21 cellular contexts compared by ENCODE assay signal in genomic region chr15:35522061-35522460, GRCh38. TPM values are rescaled to one million over a fixed set of nuclear protein-coding genes. Genes with fewer than 3 reads are reported as not detected.
A peak's percentile ranks its signal among the peaks of the same experiment; 100 is the strongest.
DNase-seq lines count a peak whose midpoint lies in the region; ATAC-seq and TF ChIP-seq lines count a peak whose summit lies in the region.
"Had no signal": no experiment of that assay in that cellular context is flagged by ENCODE, and none has a peak within 500 bp of the region (broad histone marks: within the 10 kb centered on the region; RNA-seq: fewer than 3 reads in every experiment).

No MANE protein-coding gene starts in this region.

- peak; percentile 55 to 70 for TF ChIP-seq RAD21 in liver (IDR thresholded peaks at IDR 0.05)

- peak overlapping the region in 1 of 2 donors; percentile 32 for H3K27ac ChIP-seq in liver (ENCODE audit: low read depth in 1 of 2, low read length in 2 of 2)
- H3K27ac ChIP-seq: gastrocnemius medialis, KMS-11, SK-N-MC had no signal

- no peaks in the 10 kb centered on the region for H3K36me3 ChIP-seq in liver (ENCODE audit: control insufficient read depth in 4 of 4, insufficient read depth in 3 of 4, low read depth in 1 of 4, low read length in 3 of 4)
- H3K36me3 ChIP-seq: gastrocnemius medialis, uterus had no signal

- H3K4me1 ChIP-seq in liver (ENCODE audit: control insufficient read depth in 4 of 4, insufficient read depth in 4 of 4, low read length in 3 of 4), result peaks cover 0 to 9% (median 7%) of the 10 kb centered on the region in 4 donors
- H3K4me1 ChIP-seq: gastrocnemius medialis had no signal

- no peak overlapping the region for H3K4me3 ChIP-seq in liver (ENCODE audit: low read depth in 1 of 3, low read length in 3 of 3)
- H3K4me3 ChIP-seq: gastrocnemius medialis, SK-N-MC, uterus had no signal

- TF ChIP-seq CTCF in liver (IDR thresholded peaks at IDR 0.05; ENCODE audit: low read depth, low read length, missing input control), result peak; percentile 20

- no peaks in the 10 kb centered on the region for H3K9me3 ChIP-seq in liver (ENCODE audit: control insufficient read depth in 4 of 4, low read length in 3 of 4)
- H3K9me3 ChIP-seq: gastrocnemius medialis, uterus had no signal

- DNase-seq in DMS114 treated with DMSO at 0.1 percent for 48 hours (lab: John Stamatoyannopoulos, UW; ENCODE audit: unreplicated experiment) (peak; percentile 62), OCI-M1 (lab: John Stamatoyannopoulos, UW) (peak; percentile 21), dermis blood vessel endothelial cell (peak; percentile 53)
- DNase-seq in activated CD4-positive, CD25-positive, alpha-beta regulatory T cell (lab: John Stamatoyannopoulos, UW), result no peak
- DNase-seq: activated gamma-delta T cell; DMS153; effector CD4-positive, alpha-beta T cell; gastrocnemius medialis; HCEC 1CT; midbrain; NCI-H1417 treated with DMSO at 0.1 percent for 48 hours; NCI-H226; small intestine; stimulated activated naive CD8-positive, alpha-beta T cell treated with anti-CD3 and anti-CD28 coated beads, Interleukin-15, amount 100 ng/mL, for 72 hours; uterus had no signal

- no peaks in the 10 kb centered on the region for H3K27me3 ChIP-seq in liver (ENCODE audit: control insufficient read depth in 4 of 4, insufficient read depth in 4 of 4, low read length in 3 of 4)
- H3K27me3 ChIP-seq: gastrocnemius medialis, uterus had no signal

- ATAC-seq in HG02571 (IDR thresholded peaks at IDR 0.05; ENCODE audit: unreplicated experiment) (no peak), GM18868 (IDR thresholded peaks at IDR 0.05; ENCODE audit: unreplicated experiment) (no peak), GM18517 (IDR thresholded peaks at IDR 0.05; ENCODE audit: unreplicated experiment) (no peak)
- ATAC-seq: gastrocnemius medialis; stimulated activated naive CD8-positive, alpha-beta T cell treated with anti-CD3 and anti-CD28 coated beads, Interleukin-15, amount 100 ng/mL, for 72 hours had no signal

- no peak overlapping the region for H3K9ac ChIP-seq in liver (ENCODE audit: low read depth in 1 of 2, low read length in 2 of 2)
- H3K9ac ChIP-seq: KMS-11 had no signal

- 15% methylated on average over 2 of the region's 2 CpGs for WGBS in liver

TF ChIP-seq in liver, 16 proteins besides CTCF, POLR2A, EP300 and RAD21:
- TF ChIP-seq TAF1 (conservative IDR thresholded peaks at IDR 0.05) (no peak), JUND (IDR thresholded peaks at IDR 0.05) (no peak), YY1 (IDR thresholded peaks at IDR 0.05) (peak; percentile 12), SP1 (IDR thresholded peaks at IDR 0.05) (peak; percentile 40), HNF4A (conservative IDR thresholded peaks at IDR 0.05) (peak; percentile 29 to 52), RXRA (IDR thresholded peaks at IDR 0.05) (peak; percentile 66 to 73), NR2F2 (IDR thresholded peaks at IDR 0.05) (peak; percentile 93), FOXA2 (IDR thresholded peaks at IDR 0.05) (no peak), EGR1 (IDR thresholded peaks at IDR 0.05; ENCODE audit: low read depth in 2 of 2) (peak in 1 of 2 donors; percentile 31)
- TF ChIP-seq, protein P1, sequence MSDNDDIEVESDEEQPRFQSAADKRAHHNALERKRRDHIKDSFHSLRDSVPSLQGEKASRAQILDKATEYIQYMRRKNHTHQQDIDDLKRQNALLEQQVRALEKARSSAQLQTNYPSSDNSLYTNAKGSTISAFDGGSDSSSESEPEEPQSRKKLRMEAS (IDR thresholded peaks at IDR 0.05), result peak; percentile 85
- TF ChIP-seq, protein P2, sequence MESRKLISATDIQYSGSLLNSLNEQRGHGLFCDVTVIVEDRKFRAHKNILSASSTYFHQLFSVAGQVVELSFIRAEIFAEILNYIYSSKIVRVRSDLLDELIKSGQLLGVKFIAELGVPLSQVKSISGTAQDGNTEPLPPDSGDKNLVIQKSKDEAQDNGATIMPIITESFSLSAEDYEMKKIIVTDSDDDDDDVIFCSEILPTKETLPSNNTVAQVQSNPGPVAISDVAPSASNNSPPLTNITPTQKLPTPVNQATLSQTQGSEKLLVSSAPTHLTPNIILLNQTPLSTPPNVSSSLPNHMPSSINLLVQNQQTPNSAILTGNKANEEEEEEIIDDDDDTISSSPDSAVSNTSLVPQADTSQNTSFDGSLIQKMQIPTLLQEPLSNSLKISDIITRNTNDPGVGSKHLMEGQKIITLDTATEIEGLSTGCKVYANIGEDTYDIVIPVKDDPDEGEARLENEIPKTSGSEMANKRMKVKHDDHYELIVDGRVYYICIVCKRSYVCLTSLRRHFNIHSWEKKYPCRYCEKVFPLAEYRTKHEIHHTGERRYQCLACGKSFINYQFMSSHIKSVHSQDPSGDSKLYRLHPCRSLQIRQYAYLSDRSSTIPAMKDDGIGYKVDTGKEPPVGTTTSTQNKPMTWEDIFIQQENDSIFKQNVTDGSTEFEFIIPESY (IDR thresholded peaks at IDR 0.05), result peak; percentile 16
- TF ChIP-seq, protein P3, sequence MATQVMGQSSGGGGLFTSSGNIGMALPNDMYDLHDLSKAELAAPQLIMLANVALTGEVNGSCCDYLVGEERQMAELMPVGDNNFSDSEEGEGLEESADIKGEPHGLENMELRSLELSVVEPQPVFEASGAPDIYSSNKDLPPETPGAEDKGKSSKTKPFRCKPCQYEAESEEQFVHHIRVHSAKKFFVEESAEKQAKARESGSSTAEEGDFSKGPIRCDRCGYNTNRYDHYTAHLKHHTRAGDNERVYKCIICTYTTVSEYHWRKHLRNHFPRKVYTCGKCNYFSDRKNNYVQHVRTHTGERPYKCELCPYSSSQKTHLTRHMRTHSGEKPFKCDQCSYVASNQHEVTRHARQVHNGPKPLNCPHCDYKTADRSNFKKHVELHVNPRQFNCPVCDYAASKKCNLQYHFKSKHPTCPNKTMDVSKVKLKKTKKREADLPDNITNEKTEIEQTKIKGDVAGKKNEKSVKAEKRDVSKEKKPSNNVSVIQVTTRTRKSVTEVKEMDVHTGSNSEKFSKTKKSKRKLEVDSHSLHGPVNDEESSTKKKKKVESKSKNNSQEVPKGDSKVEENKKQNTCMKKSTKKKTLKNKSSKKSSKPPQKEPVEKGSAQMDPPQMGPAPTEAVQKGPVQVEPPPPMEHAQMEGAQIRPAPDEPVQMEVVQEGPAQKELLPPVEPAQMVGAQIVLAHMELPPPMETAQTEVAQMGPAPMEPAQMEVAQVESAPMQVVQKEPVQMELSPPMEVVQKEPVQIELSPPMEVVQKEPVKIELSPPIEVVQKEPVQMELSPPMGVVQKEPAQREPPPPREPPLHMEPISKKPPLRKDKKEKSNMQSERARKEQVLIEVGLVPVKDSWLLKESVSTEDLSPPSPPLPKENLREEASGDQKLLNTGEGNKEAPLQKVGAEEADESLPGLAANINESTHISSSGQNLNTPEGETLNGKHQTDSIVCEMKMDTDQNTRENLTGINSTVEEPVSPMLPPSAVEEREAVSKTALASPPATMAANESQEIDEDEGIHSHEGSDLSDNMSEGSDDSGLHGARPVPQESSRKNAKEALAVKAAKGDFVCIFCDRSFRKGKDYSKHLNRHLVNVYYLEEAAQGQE (IDR thresholded peaks at IDR 0.05), result no peak

RNA-seq across cellular contexts. Expression of gene DPH6, which starts 23.9 kb away (rescaled TPM):
- total RNA-seq in dermis blood vessel endothelial cell (14.0 and 14.5 TPM in 2 replicates), liver (10 to 100 TPM in 1 of 2 donors, 1 to 10 TPM in 1; 8.4 to 14.3 TPM)
- polyA plus RNA-seq in liver, result 10 to 100 TPM in 1 of 2 donors, 1 to 10 TPM in 1; 3.4 to 12.3 TPM

Comparison
In these comparisons a context has a peak if more than half of its experiments do, and no peak if none do; other contexts are left out.
1. DNase-seq: peak in DMS114 treated with DMSO at 0.1 percent for 48 hours (single experiment), OCI-M1 (single experiment) and dermis blood vessel endothelial cell (single experiment); none in activated CD4-positive, CD25-positive, alpha-beta regulatory T cell (0 of 4).